In genomic region chr15:76060098-76060989, GRCh38 we compare ENCODE assay signal across 8 cellular contexts. TPM values are rescaled to one million over a fixed set of nuclear protein-coding genes. Genes with fewer than 3 reads are reported as not detected.
DNase-seq lines count a peak whose midpoint lies in the region; ATAC-seq, FAIRE-seq and TF ChIP-seq lines count a peak whose summit lies in the region.

No MANE protein-coding gene starts in this region.

- no peak overlapping the region for H2BK20ac ChIP-seq in H1 (ENCODE audit: low read length)

- H3K9me2 ChIP-seq in GM23248 (ENCODE audit: insufficient read depth) = no peaks in the 10 kb centered on the region

- H3K27me3 ChIP-seq in GM23248 (replicated peaks; ENCODE audit: insufficient read depth) (peaks cover 81% of the 10 kb centered on the region), H1 (replicated peaks in 1 of 4; ENCODE audit: control insufficient read depth in 3 of 4, extremely low read depth in 1 of 4, insufficient read depth in 3 of 4, low read length in 3 of 4) (peaks cover 0 to 14% (median 3%) of the 10 kb centered on the region in 4 experiments; a peak in 5 of 7 replicates), neuronal stem cell (ENCODE audit: control insufficient read depth in 3 of 3, insufficient read depth in 3 of 3, low read depth in 1 of 3, low read length in 3 of 3) (peaks cover 3 to 75% (median 14%) of the 10 kb centered on the region in 3 experiments)

- peak overlapping the region; percentile 60 for H3K4me3 ChIP-seq in GM23248
- H3K4me3 ChIP-seq in H1 (ENCODE audit: extremely low read depth in 1 of 4, insufficient read depth in 2 of 4, low read depth in 3 of 4, low read length in 4 of 4) = peak overlapping the region; percentile 75 to 86 (median 80)
- H3K4me3 ChIP-seq in neuronal stem cell (ENCODE audit: low read length in 2 of 2) = peak overlapping the region; percentile 52 to 86

- H3K4me3 Mint-ChIP-seq in T-helper 2 cell treated with Interferon-gamma antibody and Interleukin-4, amounts not matched to agents 5 μg/mL and 100 μg/mL, for 36 hours = peak overlapping the region; percentile 55

- H3K4ac ChIP-seq in H1 (replicated peaks; ENCODE audit: insufficient read length, low read depth, low read length) = no peak overlapping the region
- no peak overlapping the region for H3K4ac ChIP-seq in neuronal stem cell (ENCODE audit: low read length)

- no peak overlapping the region for H4K91ac ChIP-seq in H1 (replicated peaks; ENCODE audit: insufficient read length, low read length)
- H4K91ac ChIP-seq in neuronal stem cell (ENCODE audit: low read depth, low read length, poor library complexity) = no peak overlapping the region

- no peak overlapping the region for H3K27ac ChIP-seq in GM23248
- no peak overlapping the region for H3K27ac ChIP-seq in H1 (ENCODE audit: low read depth, low read length)
- no peak overlapping the region for H3K27ac ChIP-seq in neuronal stem cell (replicated peaks; ENCODE audit: low read length)

- H3K9ac ChIP-seq in GM23248 (no peak overlapping the region), H1 (replicated peaks in 1 of 4; ENCODE audit: extremely low read depth in 1 of 4, low read depth in 3 of 4, low read length in 3 of 4) (peak overlapping the region in 1 of 4 experiments; percentile 43; a peak in 3 of 7 replicates), neuronal stem cell (ENCODE audit: low read depth, low read length, poor library complexity) (peak overlapping the region; percentile 47)

- H4K8ac ChIP-seq in H1 (ENCODE audit: extremely low read depth, insufficient read depth, low read length) (peak overlapping the region; percentile 28; the same call in 1 of the 2 replicates), neuronal stem cell (ENCODE audit: low read depth, low read length) (no peak overlapping the region)

- no peak for TF ChIP-seq EP300 in H1 (IDR thresholded peaks at IDR 0.05; ENCODE audit: borderline replicate concordance in 1 of 2, low read depth in 2 of 2, low read length in 2 of 2)

- no peak overlapping the region for H3K56ac ChIP-seq in H1 (replicated peaks; ENCODE audit: insufficient read length, low read depth, low read length)

- H3K23me2 ChIP-seq in H1 (ENCODE audit: low read depth, low read length) = peaks cover 5% of the 10 kb centered on the region; the same call in 1 of the 2 replicates

- H3K14ac ChIP-seq in H1 (ENCODE audit: insufficient read length) (no peak overlapping the region), neuronal stem cell (ENCODE audit: low read length) (no peak overlapping the region)

- no peak for TF ChIP-seq CTCF in H1 (IDR thresholded peaks at IDR 0.05; ENCODE audit: control extremely low read depth in 1 of 3, insufficient read depth in 1 of 3, low read depth in 1 of 3, low read length in 3 of 3)

- H3K79me1 ChIP-seq in H1 (ENCODE audit: low read depth, low read length) = no peaks in the 10 kb centered on the region
- H3K79me1 ChIP-seq in neuronal stem cell (ENCODE audit: low read depth, low read length) = no peaks in the 10 kb centered on the region

- H3K18ac ChIP-seq in H1 (ENCODE audit: extremely low read depth, low read length) (no peak overlapping the region), neuronal stem cell (ENCODE audit: low read length) (peak overlapping the region; percentile 80)

- H3K4me1 ChIP-seq in GM23248 (ENCODE audit: insufficient read depth) (no peaks in the 10 kb centered on the region; the same call in 1 of the 2 replicates), H1 (replicated peaks in 1 of 4; ENCODE audit: control insufficient read depth in 3 of 4, insufficient read depth in 4 of 4, low read length in 3 of 4) (peaks cover 2 to 18% (median 9%) of the 10 kb centered on the region in 4 experiments; a peak in 6 of 7 replicates), neuronal stem cell (ENCODE audit: control insufficient read depth in 2 of 2, insufficient read depth in 1 of 2, low read depth in 1 of 2, low read length in 2 of 2) (peaks cover 6 to 8% of the 10 kb centered on the region in 2 donors)

- no peaks in the 10 kb centered on the region for H3K9me3 Mint-ChIP-seq in T-helper 2 cell treated with Interferon-gamma antibody and Interleukin-4, amounts not matched to agents 5 μg/mL and 100 μg/mL, for 36 hours

- H3K4me2 ChIP-seq in GM23248 (ENCODE audit: unreplicated experiment) (peak overlapping the region; percentile 67), H1 (ENCODE audit: insufficient read depth in 1 of 2, low read depth in 2 of 2, low read length in 2 of 2) (peak overlapping the region; percentile 60 to 91), neuronal stem cell (ENCODE audit: insufficient read depth, low read length, poor library complexity, severe bottlenecking) (peak overlapping the region; percentile 72)

- H3K79me2 ChIP-seq in GM23248 (ENCODE audit: insufficient read depth) (no peaks in the 10 kb centered on the region), H1 (ENCODE audit: control insufficient read depth in 1 of 2, insufficient read depth in 2 of 2, low read length in 2 of 2) (no peaks in the 10 kb centered on the region)

- H2AK5ac ChIP-seq in H1 (ENCODE audit: low read depth, low read length) (no peak overlapping the region), neuronal stem cell (ENCODE audit: low read depth, low read length) (no peak overlapping the region)

- H2BK12ac ChIP-seq in H1 (ENCODE audit: low read depth, low read length) = no peak overlapping the region
- no peak overlapping the region for H2BK12ac ChIP-seq in neuronal stem cell (ENCODE audit: low read length)

- DNase-seq in GM23248 = no peak
- peak; percentile 27 for DNase-seq in T-helper 2 cell treated with Interferon-gamma antibody and Interleukin-4, amounts not matched to agents 5 μg/mL and 100 μg/mL, for 36 hours (ENCODE audit: low spot score)
- no peak for DNase-seq in H1 (ENCODE audit: low read depth in 1 of 2, low spot score in 2 of 2)
- DNase-seq in neuronal stem cell (ENCODE audit: low spot score) = no peak
- DNase-seq in COLO829 (ENCODE audit: low spot score) = no peak
- no peak for DNase-seq in medulla oblongata (ENCODE audit: extremely low spot score)
- no peak for DNase-seq in cerebellar cortex (ENCODE audit: low spot score)

- peak overlapping the region; percentile 8; the same call in 1 of the 2 replicates for H2BK15ac ChIP-seq in H1 (ENCODE audit: low read length)
- H2BK15ac ChIP-seq in neuronal stem cell (ENCODE audit: low read length) = no peak overlapping the region

- no peaks in the 10 kb centered on the region for H3K36me3 Mint-ChIP-seq in T-helper 2 cell treated with Interferon-gamma antibody and Interleukin-4, amounts not matched to agents 5 μg/mL and 100 μg/mL, for 36 hours (ENCODE audit: low read depth)

- H2BK5ac ChIP-seq in H1 (ENCODE audit: low read depth, low read length) (no peak overlapping the region), neuronal stem cell (ENCODE audit: low read length) (no peak overlapping the region)

- H4K20me1 ChIP-seq in GM23248 (ENCODE audit: insufficient read depth) (no peaks in the 10 kb centered on the region), H1 (replicated peaks in 1 of 2; ENCODE audit: control insufficient read depth in 1 of 2, insufficient read depth in 2 of 2, low read length in 2 of 2) (no peaks in the 10 kb centered on the region)

- H2AFZ ChIP-seq in GM23248 (0 out of 2 replicates have a peak overlapping the region, but pooled peaks have one; percentile 41), H1 (ENCODE audit: low read length) (peak overlapping the region; percentile 96), neuronal stem cell (ENCODE audit: low read length) (peak overlapping the region; percentile 99)

- no peak overlapping the region for H3K27ac Mint-ChIP-seq in T-helper 2 cell treated with Interferon-gamma antibody and Interleukin-4, amounts not matched to agents 5 μg/mL and 100 μg/mL, for 36 hours

- CTCF ChIA-PET in H1 (lab: Charles Lee; ENCODE audit: partially characterized antibody) = interaction anchor here (0.8 to 6.0 kb wide), 15 partner anchors 9 to 217 kb away, joined by 3 to 164 read pairs (median 5); partner anchors contain the start of gene UBE2Q2

- no peaks in the 10 kb centered on the region for H3K9me3 ChIP-seq in GM23248 (ENCODE audit: low read depth)
- no peaks in the 10 kb centered on the region for H3K9me3 ChIP-seq in H1 (ENCODE audit: insufficient read depth in 2 of 2, low read depth in 1 of 2, low read length in 1 of 2)
- H3K9me3 ChIP-seq in neuronal stem cell (replicated peaks in 1 of 2; ENCODE audit: control insufficient read depth in 2 of 2, insufficient read depth in 1 of 2, low read depth in 1 of 2, low read length in 2 of 2) = no peaks in the 10 kb centered on the region

- no peak for FAIRE-seq in H1 (lab: Jason Lieb, UNC)

- no peak for TF ChIP-seq POLR2A in H1 (IDR thresholded peaks at IDR 0.05; ENCODE audit: control extremely low read depth in 1 of 2, low read depth in 2 of 2, low read length in 2 of 2)

- H3F3A ChIP-seq in GM23248 (ENCODE audit: insufficient read depth) = 0 out of 2 replicates have a peak, but pooled peaks cover 7% of the 10 kb centered on the region

- H4K5ac ChIP-seq in H1 (ENCODE audit: insufficient read length, low read depth, low read length) = no peak overlapping the region

- 22 to 25% methylated on average over 20 of the region's 21 CpGs for WGBS in GM23248 (ENCODE audit: low coverage in 1 of 2, low lambda C conversion rate in 2 of 2, missing lambda C conversion rate in 2 of 2), 2 experiments
- 20% methylated on average over 21 of the region's 21 CpGs; no CpG with 5 or more reads in 1 of the 2 experiments for WGBS in H1 (ENCODE audit: extremely low coverage in 1 of 2, insufficient coverage in 1 of 2, insufficient read length in 1 of 2, insufficient replicate concordance in 2 of 2, low coverage in 1 of 2, low lambda C conversion rate in 2 of 2, missing lambda C conversion rate in 1 of 2), 2 experiments
- no CpG with 5 or more reads among the region's 21 CpGs for WGBS in neuronal stem cell (ENCODE audit: extremely low coverage in 2 of 2, insufficient read length in 2 of 2, insufficient replicate concordance in 1 of 2), 2 donors

- peaks cover 74% of the 10 kb centered on the region for H3K27me3 Mint-ChIP-seq in T-helper 2 cell treated with Interferon-gamma antibody and Interleukin-4, amounts not matched to agents 5 μg/mL and 100 μg/mL, for 36 hours (ENCODE audit: low read depth)

- no peak overlapping the region for H3K23ac ChIP-seq in H1 (ENCODE audit: insufficient read length)
- no peak overlapping the region for H3K23ac ChIP-seq in neuronal stem cell (ENCODE audit: low read depth, low read length, poor library complexity)

- ATAC-seq in GM18873 (IDR thresholded peaks at IDR 0.05; ENCODE audit: low FRiP score, unreplicated experiment) = no peak

- no peaks in the 10 kb centered on the region for H3K36me3 ChIP-seq in GM23248 (ENCODE audit: low read depth)
- no peaks in the 10 kb centered on the region for H3K36me3 ChIP-seq in H1 (ENCODE audit: control insufficient read depth in 2 of 4, insufficient read depth in 4 of 4, low read length in 3 of 4)
- no peaks in the 10 kb centered on the region for H3K36me3 ChIP-seq in neuronal stem cell (replicated peaks in 1 of 2; ENCODE audit: control insufficient read depth in 2 of 2, insufficient read depth in 2 of 2, low read length in 2 of 2)

- POLR2A ChIA-PET in H1 (lab: Charles Lee; ENCODE audit: partially characterized antibody) = interaction anchor here (0.6 to 2.7 kb wide), 4 partner anchors 9 to 1300 kb away, joined by 3 to 11 read pairs (median 3); no protein-coding TSS in a partner anchor

- no peak for TF ChIP-seq RAD21 in H1 (IDR thresholded peaks at IDR 0.05 in 1 of 2, conservative IDR thresholded peaks at IDR 0.05 in 1 of 2; ENCODE audit: low read depth in 2 of 2, low read length in 2 of 2)

- H2BK120ac ChIP-seq in H1 (replicated peaks; ENCODE audit: low read depth, low read length) (no peak overlapping the region), neuronal stem cell (ENCODE audit: low read depth, low read length) (peak overlapping the region; percentile 56)

- H3K4me1 Mint-ChIP-seq in T-helper 2 cell treated with Interferon-gamma antibody and Interleukin-4, amounts not matched to agents 5 μg/mL and 100 μg/mL, for 36 hours (ENCODE audit: low read depth) = peaks cover 18% of the 10 kb centered on the region

- in situ Hi-C loops in GM23248 (cut with MboI) = no loop called here

RNA-seq across cellular contexts. Expression of gene TMEM266, which starts 0.6 kb away (rescaled TPM):
- 0.38 TPM in 1 of 2 replicates, not detected in the other for total RNA-seq in GM23248 (2014; rRNA removed; shearing (Covaris generic))
- 0.10 TPM in 1 of 2 replicates, not detected in the other for polyA plus RNA-seq in GM23248 (2016; fragmentation: Nextera tagmentation; extraction: Ambion mirVana)
- total RNA-seq in H1 (2021; fragmentation: NEBNext Ultra II Directional; extraction: Animal tissue kit (Norgen Biotek cat#: 25700)) = 1.7 and 2.6 TPM in 2 replicates
- polyA plus RNA-seq in H1 (2011; rRNA removed) = 2.5 and 2.6 TPM in 2 replicates
- polyA plus RNA-seq in H1 (2011; cell fraction: cytosol; rRNA removed) = 2.4 TPM
- 3.4 TPM for polyA plus RNA-seq in H1 (2011; cell fraction: nucleus; rRNA removed)
- polyA plus RNA-seq in H1 (2012, experiment 1 of 2) = 2.4 to 3.6 TPM (median 3.2 TPM) in 4 replicates
- polyA plus RNA-seq in H1 (2012, experiment 2 of 2) = 3.1 TPM
- 2.0 TPM for polyA plus RNA-seq in H1 (2013, experiment 1 of 2)
- polyA plus RNA-seq in H1 (2013, experiment 2 of 2) = 2.1 TPM
- polyA minus RNA-seq in H1 (2011; rRNA and poly(A)+ RNA removed) = 2.2 and 2.4 TPM in 2 replicates
- polyA minus RNA-seq in H1 (2011; cell fraction: cytosol; rRNA and poly(A)+ RNA removed) = 2.8 TPM
- polyA minus RNA-seq in H1 (2011; cell fraction: nucleus; rRNA and poly(A)+ RNA removed) = 1.4 TPM
- polyA plus RNA-seq in neuronal stem cell (2013, experiment 1 of 2) = 0.21 TPM
- polyA plus RNA-seq in neuronal stem cell (2013, experiment 2 of 2) = 0.30 TPM

RNA-seq across cellular contexts. Expression of gene NRG4, which starts 48.1 kb away (rescaled TPM):
- total RNA-seq in GM23248 (2014; rRNA removed; shearing (Covaris generic)) = not detected in 2 replicates
- polyA plus RNA-seq in GM23248 (2016; fragmentation: Nextera tagmentation; extraction: Ambion mirVana) (0.11 TPM in 1 of 2 replicates, not detected in the other), H1 (2011; rRNA removed) (0.02 and 0.24 TPM in 2 replicates)
- not detected in 2 replicates for total RNA-seq in H1 (2021; fragmentation: NEBNext Ultra II Directional; extraction: Animal tissue kit (Norgen Biotek cat#: 25700))
- polyA plus RNA-seq in H1 (2011; cell fraction: cytosol; rRNA removed) = 0.08 TPM
- not detected for polyA plus RNA-seq in H1 (2011; cell fraction: nucleus; rRNA removed)
- 0.56 to 1.3 TPM (median 0.67 TPM) in 4 replicates for polyA plus RNA-seq in H1 (2012, experiment 1 of 2)
- not detected for polyA plus RNA-seq in H1 (2012, experiment 2 of 2)
- polyA plus RNA-seq in H1 (2013, experiment 1 of 2) = 0.18 TPM
- 0.11 TPM for polyA plus RNA-seq in H1 (2013, experiment 2 of 2)
- not detected in 2 replicates for polyA minus RNA-seq in H1 (2011; rRNA and poly(A)+ RNA removed)
- not detected for polyA minus RNA-seq in H1 (2011; cell fraction: cytosol; rRNA and poly(A)+ RNA removed)
- polyA minus RNA-seq in H1 (2011; cell fraction: nucleus; rRNA and poly(A)+ RNA removed) = not detected
- polyA plus RNA-seq in neuronal stem cell (2013, experiment 1 of 2) = 0.15 TPM
- 0.10 TPM for polyA plus RNA-seq in neuronal stem cell (2013, experiment 2 of 2)

Comparison
In these comparisons a context has a peak if more than half of its experiments do, and no peak if none do; other contexts are left out.
1. H2AFZ ChIP-seq: peak in every context shown above with its lines; median percentile 99 in neuronal stem cell; 96 in H1; 41 in GM23248.